In the genomic region with DNA sequence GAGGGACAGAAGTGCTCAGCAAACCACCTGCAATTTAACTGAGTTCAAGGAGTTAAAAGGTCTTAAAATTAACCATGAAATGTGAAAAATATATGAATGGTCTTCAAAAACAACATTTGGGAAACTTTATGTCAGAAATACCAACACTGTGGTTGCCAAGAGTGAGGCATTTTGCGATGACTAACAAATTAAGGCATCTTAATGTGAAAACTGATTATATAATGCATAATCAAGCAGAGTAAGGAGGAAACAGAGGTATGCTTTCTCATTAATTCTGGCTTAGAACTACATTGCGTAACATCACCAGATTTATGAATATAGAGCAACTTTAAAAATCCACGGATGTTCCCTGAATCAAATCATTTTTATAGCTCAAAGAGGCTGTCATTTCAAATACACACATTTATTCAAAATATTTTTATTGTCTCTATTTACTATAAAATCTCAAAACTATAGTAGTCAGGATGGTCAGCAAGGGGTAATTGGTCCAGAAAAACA, we compare ENCODE assay signal across 24 cellular contexts.
"Had no signal": no experiment of that assay in that cellular context is flagged by ENCODE, and none has a peak within 500 bp of the region (broad histone marks: within the 10 kb centered on the region; RNA-seq: fewer than 3 reads in every experiment).

No MANE protein-coding gene starts in this region.

- H3K4me3 ChIP-seq: colonic mucosa, gastrocnemius medialis, lung, pancreas, skin epidermis, stomach, thyroid gland, vagina had no signal

- H3K27me3 ChIP-seq: gastrocnemius medialis, pancreas, stomach, thyroid gland, vagina had no signal

- FAIRE-seq: kidney, pancreas had no signal

- H3K9me3 ChIP-seq: colonic mucosa, gastrocnemius medialis, pancreas, stomach, thyroid gland, vagina had no signal

- H3K27ac ChIP-seq: colonic mucosa, epithelial cell of prostate, gastrocnemius medialis, pancreas, skin epidermis, stomach, thyroid gland, vagina had no signal

- ATAC-seq: esophagus mucosa; gastrocnemius medialis; left lobe of liver; natural killer cell; pancreas; right cardiac atrium; stimulated activated effector memory CD8-positive, alpha-beta T cell treated with anti-CD3 and anti-CD28 coated beads, Interleukin-12 subunit alpha, Interleukin-12 subunit beta, amount 100 ng/mL, for 72 hours had no signal

- DNase-seq: colonic mucosa; effector CD8-positive, alpha-beta T cell; endodermal cell; foreskin fibroblast; gastrocnemius medialis; head of caudate nucleus; kidney; natural killer cell; occipital lobe; pancreas; right cardiac atrium; stimulated activated CD4-positive, alpha-beta T cell treated with anti-CD3 and anti-CD28 coated beads, Interleukin-2, amount 100 ng/mL, for 24 hours; stimulated activated CD4-positive, alpha-beta T cell treated with anti-CD3 and anti-CD28 coated beads, Interleukin-4, amount 100 ng/mL, for 24 hours; stimulated activated naive CD4-positive, alpha-beta T cell treated with Interleukin-2 at 50 U/mL for 16 hours; stomach; thyroid gland; trophoblast cell had no signal

- H3K4me1 ChIP-seq: colonic mucosa, gastrocnemius medialis, thyroid gland, vagina had no signal

- H3K36me3 ChIP-seq: colonic mucosa, gastrocnemius medialis, pancreas, stomach, thyroid gland, vagina had no signal
